ENCODE assay signal across 18 cellular contexts in the genomic region with DNA sequence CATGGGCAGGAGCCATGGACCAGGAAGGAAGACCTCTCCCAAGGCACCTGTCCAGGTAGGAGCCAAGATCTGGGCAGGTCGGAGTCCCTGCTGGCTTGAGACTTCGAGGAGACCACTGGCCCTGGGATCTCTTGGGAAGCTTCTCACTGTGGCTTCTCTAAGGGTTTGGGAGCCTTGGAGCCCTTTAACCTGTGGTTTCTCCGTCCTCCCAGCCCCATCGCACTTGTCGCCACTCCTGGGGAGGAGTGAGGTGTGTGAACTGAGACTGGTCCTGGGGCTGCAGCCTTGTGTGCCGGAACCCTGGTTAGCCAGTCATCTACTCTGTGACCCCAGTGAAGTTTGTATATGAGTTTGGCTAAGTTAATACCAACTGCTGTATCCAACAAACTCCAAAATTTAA.
"Had no signal": no experiment of that assay in that cellular context is flagged by ENCODE, and none has a peak within 500 bp of the region (broad histone marks: within the 10 kb centered on the region; RNA-seq: fewer than 3 reads in every experiment).

No MANE protein-coding gene starts in this region.

- H3K4me3 Mint-ChIP-seq: immature natural killer cell; memory B cell; natural killer cell; stimulated activated naive CD8-positive, alpha-beta T cell treated with anti-CD3 and anti-CD28 coated beads, Interleukin-15, amount 100 ng/mL, for 72 hours had no signal

- H3K27ac Mint-ChIP-seq: immature natural killer cell; memory B cell; natural killer cell; progenitor cell of endocrine pancreas; stimulated activated naive CD8-positive, alpha-beta T cell treated with anti-CD3 and anti-CD28 coated beads, Interleukin-15, amount 100 ng/mL, for 72 hours had no signal

- ATAC-seq: left ventricle myocardium superior; natural killer cell; right lobe of liver; stimulated activated naive CD8-positive, alpha-beta T cell treated with anti-CD3 and anti-CD28 coated beads, Interleukin-15, amount 100 ng/mL, for 72 hours had no signal

- H3K9me3 Mint-ChIP-seq: immature natural killer cell, memory B cell, natural killer cell had no signal

- H3K27me3 Mint-ChIP-seq: memory B cell; progenitor cell of endocrine pancreas; stimulated activated naive CD8-positive, alpha-beta T cell treated with anti-CD3 and anti-CD28 coated beads, Interleukin-15, amount 100 ng/mL, for 72 hours had no signal

- DNase-seq: dorsolateral prefrontal cortex; effector CD4-positive, alpha-beta T cell; esophagus squamous epithelium; hypothalamus; immature natural killer cell; left ventricle myocardium superior; natural killer cell; occipital lobe; right lobe of liver; stimulated activated CD4-positive, alpha-beta T cell treated with anti-CD3 and anti-CD28 coated beads, Interleukin-12 subunit alpha, Interleukin-12 subunit beta, amount 100 ng/mL, for 4 hours; stimulated activated CD4-positive, alpha-beta T cell treated with anti-CD3 and anti-CD28 coated beads, Interleukin-1b, Interleukin-23, amount 100 ng/mL, for 48 hours; stimulated activated CD4-positive, alpha-beta T cell treated with anti-CD3 and anti-CD28 coated beads, Interleukin-4, amount 100 ng/mL, for 1 hour; stimulated activated CD8-positive, alpha-beta memory T cell treated with anti-CD3 and anti-CD28 coated beads, Interleukin-4, amount 100 ng/mL, for 48 hours; stimulated activated naive CD4-positive, alpha-beta T cell; stimulated activated naive CD8-positive, alpha-beta T cell treated with anti-CD3 and anti-CD28 coated beads, Interleukin-15, amount 100 ng/mL, for 72 hours; trophoblast cell had no signal
